ENCODE assay signal across 8 cellular contexts in genomic region chr1:181166377-181167196, GRCh38.
DNase-seq lines count a peak whose midpoint lies in the region; ATAC-seq and TF ChIP-seq lines count a peak whose summit lies in the region.

No MANE protein-coding gene starts in this region.

- peak; percentile 46 to 79 (median 68) for DNase-seq in CD8-positive, alpha-beta memory T cell
- DNase-seq in NCI-H510A treated with DMSO at 0.1 percent for 48 hours (lab: John Stamatoyannopoulos, UW) (peak; percentile 79), coronary artery (ENCODE audit: low spot score) (no peak), lower lobe of right lung (no peak)
- peak; percentile 50 for DNase-seq in activated CD4-positive, alpha-beta T cell treated with anti-CD3 and anti-CD28 coated beads for 1 hour
- DNase-seq in stimulated activated CD8-positive, alpha-beta memory T cell treated with anti-CD3 and anti-CD28 coated beads, Interleukin-12 subunit alpha, Interleukin-12 subunit beta, amount 100 ng/mL, for 1 hour (ENCODE audit: low read depth): peak; percentile 51

- peaks cover 8 to 30% (median 24%) of the 10 kb centered on the region in 5 donors for H3K9me3 Mint-ChIP-seq in CD8-positive, alpha-beta memory T cell

- peak overlapping the region in 5 of 7 donors; percentile 55 to 69 (median 58) for H3K4me3 Mint-ChIP-seq in CD8-positive, alpha-beta memory T cell

- H3K9me3 ChIP-seq in CD8-positive, alpha-beta memory T cell (ENCODE audit: low read length): peaks cover 6% of the 10 kb centered on the region
- peaks cover 3% of the 10 kb centered on the region for H3K9me3 ChIP-seq in lower lobe of right lung

- peaks cover 7% of the 10 kb centered on the region for H3K4me1 ChIP-seq in CD8-positive, alpha-beta memory T cell (ENCODE audit: insufficient read depth, low read length)
- no peaks in the 10 kb centered on the region for H3K4me1 ChIP-seq in lower lobe of right lung

- no peaks in the 10 kb centered on the region for H3K27me3 Mint-ChIP-seq in CD8-positive, alpha-beta memory T cell

- no peak overlapping the region for H3K27ac ChIP-seq in CD8-positive, alpha-beta memory T cell (ENCODE audit: low read depth, low read length)
- H3K27ac ChIP-seq in coronary artery (no peak overlapping the region), lower lobe of right lung (no peak overlapping the region)

- H3K4me1 Mint-ChIP-seq in CD8-positive, alpha-beta memory T cell: peaks cover 5 to 6% (median 5%) of the 10 kb centered on the region in 3 donors

- H3K4me3 ChIP-seq in CD8-positive, alpha-beta memory T cell (ENCODE audit: low read length): peak overlapping the region; percentile 16
- H3K4me3 ChIP-seq in coronary artery (no peak overlapping the region), lower lobe of right lung (no peak overlapping the region)

- no peaks in the 10 kb centered on the region for H3K36me3 ChIP-seq in CD8-positive, alpha-beta memory T cell (ENCODE audit: insufficient read depth, low read length)
- no peaks in the 10 kb centered on the region for H3K36me3 ChIP-seq in lower lobe of right lung

- peak; percentile 87 for ATAC-seq in GM19395 (IDR thresholded peaks at IDR 0.05; ENCODE audit: unreplicated experiment)
- peak; percentile 80 for ATAC-seq in HG03457 (IDR thresholded peaks at IDR 0.05; ENCODE audit: unreplicated experiment)
- ATAC-seq in lower lobe of right lung: peak; percentile 96 to 98

- TF ChIP-seq CTCF in coronary artery (IDR thresholded peaks at IDR 0.05) (peak; percentile 67), lower lobe of right lung (IDR thresholded peaks at IDR 0.05) (peak; percentile 87)

- intact Hi-C loops in lower lobe of right lung (cut with DNase I): no loop called here

- peaks cover 0 to 7% (median 2%) of the 10 kb centered on the region in 3 donors for H3K36me3 Mint-ChIP-seq in CD8-positive, alpha-beta memory T cell

- CTCF ChIA-PET in CD8-positive, alpha-beta memory T cell (lab: Charles Lee): interaction anchor here (0.7 to 8.4 kb wide), 13 partner anchors 11 to 129 kb away, joined by 3 to 81 read pairs (median 5); no protein-coding TSS in a partner anchor

- peak overlapping the region in 5 of 8 donors; percentile 3 to 80 (median 50) for H3K27ac Mint-ChIP-seq in CD8-positive, alpha-beta memory T cell

- POLR2A ChIA-PET in CD8-positive, alpha-beta memory T cell (lab: Charles Lee): interaction anchor here (1.0 kb wide), 1 partner anchor 77 kb away, joined by 3 read pairs; no protein-coding TSS in a partner anchor

- no peaks in the 10 kb centered on the region for H3K27me3 ChIP-seq in CD8-positive, alpha-beta memory T cell (ENCODE audit: insufficient read depth, low read length, poor library complexity, severe bottlenecking)
- H3K27me3 ChIP-seq in lower lobe of right lung (ENCODE audit: low read depth): no peaks in the 10 kb centered on the region

Comparison
In these comparisons a context has a peak if more than half of its experiments do, and no peak if none do; other contexts are left out.
1. DNase-seq: peak in CD8-positive, alpha-beta memory T cell (5 of 5), NCI-H510A treated with DMSO at 0.1 percent for 48 hours (single experiment), activated CD4-positive, alpha-beta T cell treated with anti-CD3 and anti-CD28 coated beads for 1 hour (single experiment) and stimulated activated CD8-positive, alpha-beta memory T cell treated with anti-CD3 and anti-CD28 coated beads, Interleukin-12 subunit alpha, Interleukin-12 subunit beta, amount 100 ng/mL, for 1 hour (single experiment); none in coronary artery (single experiment) and lower lobe of right lung (single experiment).
2. Peak in every context shown above with its lines, with median percentiles within 50 percentile points of each other: ATAC-seq.